Comparison of ENCODE assay signal across 8 cellular contexts in genomic region chr4:185344743-185345538, GRCh38. TPM values are rescaled to one million over a fixed set of nuclear protein-coding genes. Genes with fewer than 3 reads are reported as not detected.
A peak's percentile ranks its signal among the peaks of the same experiment; 100 is the strongest.
DNase-seq lines count a peak whose midpoint lies in the region; ATAC-seq and TF ChIP-seq lines count a peak whose summit lies in the region.

No MANE protein-coding gene starts in this region.

- intact Hi-C loops in OCI-LY7 (cut with micrococcal nuclease; ENCODE audit: unreplicated experiment) = no loop called here

- H3K9me3 Mint-ChIP-seq in GM23338 = no peaks in the 10 kb centered on the region
- H3K9me3 Mint-ChIP-seq in naive thymus-derived CD8-positive, alpha-beta T cell = no peaks in the 10 kb centered on the region

- H2AFZ ChIP-seq in GM23338 = no peak overlapping the region
- no peak overlapping the region for H2AFZ ChIP-seq in OCI-LY7 (ENCODE audit: low read length)

- POLR2A ChIA-PET in OCI-LY7 (lab: Charles Lee) = interaction anchor here (0.9 kb wide), 1 partner anchor 14 kb away, joined by 5 read pairs; no protein-coding TSS in a partner anchor
- POLR2A ChIA-PET in naive thymus-derived CD8-positive, alpha-beta T cell (lab: Charles Lee) = no interaction called here

- peak; percentile 66 for ATAC-seq in GM18511 (IDR thresholded peaks at IDR 0.05; ENCODE audit: unreplicated experiment)
- no peak for ATAC-seq in GM23338
- ATAC-seq in naive thymus-derived CD8-positive, alpha-beta T cell = no peak

- DNase-seq in GM23338 (ENCODE audit: low spot score) = no peak
- peak; percentile 51 for DNase-seq in OCI-LY7 (ENCODE audit: low spot score)
- no peak for DNase-seq in naive thymus-derived CD8-positive, alpha-beta T cell
- no peak for DNase-seq in ecto neural progenitor cell (ENCODE audit: low spot score)
- DNase-seq in NCI-H1105 treated with DMSO at 0.1 percent for 48 hours (lab: John Stamatoyannopoulos, UW) = no peak
- no peak for DNase-seq in HuH-7.5 (ENCODE audit: low spot score)
- no peak for DNase-seq in cortex of kidney (lab: John Stamatoyannopoulos, UW)

- H4K20me1 ChIP-seq in GM23338 (replicated peaks; ENCODE audit: insufficient read depth) (no peaks in the 10 kb centered on the region), OCI-LY7 (ENCODE audit: insufficient read depth, low read length) (no peaks in the 10 kb centered on the region)

- H3K4me1 ChIP-seq in GM23338 (ENCODE audit: insufficient read depth) (no peaks in the 10 kb centered on the region), OCI-LY7 (ENCODE audit: insufficient read depth, low read length, poor library complexity, severe bottlenecking) (peaks cover 20% of the 10 kb centered on the region)

- H3K27ac ChIP-seq in GM23338 (ENCODE audit: low read depth) (peak overlapping the region; percentile 39; the same call in 1 of the 2 replicates), OCI-LY7 (ENCODE audit: low read depth, low read length, poor library complexity, severe bottlenecking) (peak overlapping the region; percentile 50)

- H3K4me2 ChIP-seq in GM23338 (no peak overlapping the region), OCI-LY7 (ENCODE audit: low read length) (peak overlapping the region; percentile 50)

- no peak overlapping the region for H3K27ac Mint-ChIP-seq in GM23338
- H3K27ac Mint-ChIP-seq in naive thymus-derived CD8-positive, alpha-beta T cell = peak overlapping the region in 8 of 10 donors; percentile 29 to 80 (median 72)

- BruUV-seq in OCI-LY7 (replicated peaks; lab: Mats Ljungman, UMichigan) = TSS peak; percentile 14

- H3K36me3 Mint-ChIP-seq in GM23338 (ENCODE audit: low read depth) = peaks cover 27% of the 10 kb centered on the region
- peaks cover 10 to 57% (median 43%) of the 10 kb centered on the region in 3 donors for H3K36me3 Mint-ChIP-seq in naive thymus-derived CD8-positive, alpha-beta T cell

- H3F3A ChIP-seq in GM23338 (replicated peaks; ENCODE audit: low read depth) = no peaks in the 10 kb centered on the region

- H3K4me1 Mint-ChIP-seq in GM23338 = peaks cover 10% of the 10 kb centered on the region
- peaks cover 9 to 20% (median 16%) of the 10 kb centered on the region in 4 donors for H3K4me1 Mint-ChIP-seq in naive thymus-derived CD8-positive, alpha-beta T cell

- CTCF ChIA-PET in OCI-LY7 (lab: Charles Lee; ENCODE audit: unreplicated experiment) = no interaction called here

- H3K79me2 ChIP-seq in GM23338 (replicated peaks; ENCODE audit: insufficient read depth) = no peaks in the 10 kb centered on the region
- no peaks in the 10 kb centered on the region for H3K79me2 ChIP-seq in OCI-LY7 (ENCODE audit: insufficient read depth, low read depth, low read length)

- H3K36me3 ChIP-seq in GM23338 (ENCODE audit: insufficient read depth) = peaks cover 3% of the 10 kb centered on the region; the same call in 1 of the 2 replicates
- peaks cover 78% of the 10 kb centered on the region for H3K36me3 ChIP-seq in OCI-LY7 (ENCODE audit: insufficient read depth, low read length)

- TF ChIP-seq CTCF in GM23338 (conservative IDR thresholded peaks at IDR 0.05; ENCODE audit: low read depth in 2 of 2) = no peak
- 0 out of 2 replicates have a peak, but pooled peaks have one; percentile 27 for TF ChIP-seq CTCF in OCI-LY7 (conservative IDR thresholded peaks at IDR 0.05; ENCODE audit: low read length)

- H3K9me2 ChIP-seq in GM23338 (ENCODE audit: insufficient read depth) (peaks cover 5% of the 10 kb centered on the region; the same call in 1 of the 2 replicates), OCI-LY7 (ENCODE audit: insufficient read depth, low read length) (no peaks in the 10 kb centered on the region)

- peaks cover 2% of the 10 kb centered on the region for H3K27me3 Mint-ChIP-seq in GM23338 (ENCODE audit: insufficient read depth, low read depth, poor library complexity)
- no peaks in the 10 kb centered on the region for H3K27me3 Mint-ChIP-seq in naive thymus-derived CD8-positive, alpha-beta T cell

- no peaks in the 10 kb centered on the region for H3K27me3 ChIP-seq in GM23338 (ENCODE audit: insufficient read depth)

- H3K4me3 ChIP-seq in GM23338 = no peak overlapping the region
- no peak overlapping the region for H3K4me3 ChIP-seq in OCI-LY7 (ENCODE audit: low read depth, low read length, poor library complexity, severe bottlenecking)

- H3K4me3 Mint-ChIP-seq in GM23338 = no peak overlapping the region
- H3K4me3 Mint-ChIP-seq in naive thymus-derived CD8-positive, alpha-beta T cell = peak overlapping the region in 2 of 10 donors; percentile 2 to 10

- no peaks in the 10 kb centered on the region for H3K9me3 ChIP-seq in OCI-LY7 (ENCODE audit: low read length)

TF ChIP-seq in GM23338, 12 proteins besides CTCF, POLR2A, EP300 and RAD21 (continues in another document):
- TF ChIP-seq POLR2AphosphoS5 (IDR thresholded peaks at IDR 0.05; ENCODE audit: low read depth) = no peak
- TF ChIP-seq ETS1 (IDR thresholded peaks at IDR 0.05) = no peak
- TF ChIP-seq CREB1 (CRISPR knock-in tag; IDR thresholded peaks at IDR 0.05; ENCODE audit: low read depth) = no peak
- TF ChIP-seq STAT1 (IDR thresholded peaks at IDR 0.05; ENCODE audit: unreplicated experiment) = no peak
- no peak for TF ChIP-seq REST (IDR thresholded peaks at IDR 0.05; ENCODE audit: unreplicated experiment)

RNA-seq across cellular contexts. Expression of gene LRP2BP, which starts 50.8 kb away (rescaled TPM):
- 0.28 and 0.70 TPM in 2 replicates for total RNA-seq in GM23338 (2014; rRNA removed; shearing (Covaris generic))
- polyA plus RNA-seq in GM23338 (2016; fragmentation: Nextera tagmentation; extraction: Ambion mirVana) = 1.7 and 1.8 TPM in 2 replicates
- 0.60 and 1.1 TPM in 2 replicates for total RNA-seq in OCI-LY7 (2014; rRNA removed; shearing (Covaris generic))
- total RNA-seq in OCI-LY7 (2022) = 1.0 and 1.4 TPM in 2 replicates
- 1 to 10 TPM in 1 of 2 experiments, under 1 TPM in 1; 0.74 to 1.4 TPM for total RNA-seq in naive thymus-derived CD8-positive, alpha-beta T cell
- polyA plus RNA-seq in naive thymus-derived CD8-positive, alpha-beta T cell = under 1 TPM; 0.16 to 0.24 (median 0.18) TPM

RNA-seq across cellular contexts. Expression of gene ANKRD37, which starts 51.7 kb away (rescaled TPM):
- 1.8 and 6.2 TPM in 2 replicates for total RNA-seq in GM23338 (2014; rRNA removed; shearing (Covaris generic))
- polyA plus RNA-seq in GM23338 (2016; fragmentation: Nextera tagmentation; extraction: Ambion mirVana) = 4.9 and 5.0 TPM in 2 replicates
- 3.8 and 6.3 TPM in 2 replicates for total RNA-seq in OCI-LY7 (2014; rRNA removed; shearing (Covaris generic))
- 6.4 and 14.1 TPM in 2 replicates for total RNA-seq in OCI-LY7 (2022)
- 1 to 10 TPM; 5.0 to 5.5 TPM for total RNA-seq in naive thymus-derived CD8-positive, alpha-beta T cell
- 10 to 100 TPM in 2 of 3 donors, 1 to 10 TPM in 1; 9.9 to 12.4 (median 10.3) TPM for polyA plus RNA-seq in naive thymus-derived CD8-positive, alpha-beta T cell
